8 cellular contexts compared by ENCODE assay signal in the genomic region with DNA sequence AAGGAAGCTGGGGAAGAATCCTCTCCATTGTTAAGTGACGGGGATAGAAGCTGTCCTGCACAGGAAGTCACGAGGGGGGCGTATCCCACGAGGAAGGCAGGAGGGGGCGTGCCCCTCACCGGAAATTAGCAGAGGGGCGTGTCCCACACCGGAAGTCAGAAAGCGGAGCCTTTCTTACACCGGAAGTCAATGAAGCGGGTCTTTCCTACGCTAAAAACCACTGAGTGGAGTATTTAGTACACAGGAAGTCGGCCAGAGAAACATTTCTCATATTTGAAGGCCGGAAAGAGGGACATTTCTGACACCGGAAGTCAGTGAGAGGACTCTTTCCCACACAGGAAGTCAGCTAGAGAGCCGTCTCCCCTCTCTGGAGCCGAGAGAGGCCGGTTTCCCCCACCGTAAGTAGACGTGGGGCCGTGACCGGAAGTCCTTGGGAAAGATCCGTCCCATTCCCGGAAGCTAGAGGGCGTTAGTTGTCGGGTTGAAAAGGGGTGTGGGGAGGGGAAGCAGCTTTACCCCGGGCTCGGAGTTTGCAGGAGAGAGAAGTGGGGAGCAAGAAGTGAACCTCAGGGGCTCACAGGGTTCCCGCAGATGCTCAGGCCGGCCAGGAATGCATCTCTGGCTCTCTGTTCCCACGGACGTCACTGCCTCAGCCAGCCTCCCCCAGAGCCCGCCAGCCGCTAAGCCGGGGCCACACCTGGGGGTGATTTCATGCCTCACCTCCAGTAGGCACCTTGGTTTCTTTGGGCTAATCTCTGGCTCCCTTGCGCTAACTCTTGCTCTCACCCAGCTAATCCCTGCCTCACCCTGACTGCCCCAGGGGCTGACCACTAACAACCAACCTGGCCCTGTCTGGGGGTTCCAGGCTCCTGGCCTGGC.
DNase-seq lines count a peak whose midpoint lies in the region; ATAC-seq and TF ChIP-seq lines count a peak whose summit lies in the region.

No MANE protein-coding gene starts in this region.

- DNase-seq in NCI-H187 treated with DMSO at 0.1 percent for 48 hours (lab: John Stamatoyannopoulos, UW) = peak; percentile 58
- peak; percentile 82 for DNase-seq in T-helper 9 cell
- DNase-seq in astrocyte of the cerebellum (ENCODE audit: low read depth) = peak; percentile 80
- DNase-seq in hippocampal formation (lab: John Stamatoyannopoulos, UW) = peak; percentile 84 to 91
- DNase-seq in retina = peak; percentile 94

- ATAC-seq in GM18498 (IDR thresholded peaks at IDR 0.05; ENCODE audit: unreplicated experiment) (peak; percentile 67), HG02884 (IDR thresholded peaks at IDR 0.05; ENCODE audit: unreplicated experiment) (peak; percentile 59), HG03457 (IDR thresholded peaks at IDR 0.05; ENCODE audit: unreplicated experiment) (no peak)

- H3K4me3 ChIP-seq in astrocyte of the cerebellum (ENCODE audit: low read depth, low read length) = peak overlapping the region; percentile 54

- TF ChIP-seq CTCF in astrocyte of the cerebellum (IDR thresholded peaks at IDR 0.05; ENCODE audit: low read depth, low read length, missing control alignments) = peak; percentile 58

- in situ Hi-C loops in astrocyte of the cerebellum (cut with HindIII; ENCODE audit: low sequenced_read_pairs) = no loop called here
